ENCODE assay signal across 24 cellular contexts in the genomic region with DNA sequence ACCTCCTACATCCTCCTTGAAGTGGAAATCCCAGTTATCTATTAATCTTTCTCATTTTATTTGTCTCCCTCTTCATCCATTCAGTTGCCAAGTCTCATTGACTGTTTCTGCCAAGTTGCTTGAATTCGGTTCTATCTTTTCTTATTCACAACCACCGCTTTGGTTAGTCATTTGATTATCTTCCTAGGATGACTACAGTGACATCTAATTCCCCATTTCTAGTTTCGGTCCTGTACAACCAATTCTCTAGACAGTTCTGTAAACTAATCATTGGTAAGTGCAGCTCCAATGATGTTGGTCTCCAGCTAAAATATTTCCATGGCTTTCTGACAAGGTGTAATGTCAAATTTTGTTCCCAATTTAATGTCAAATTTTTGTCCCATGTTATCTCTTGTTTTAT.
"Had no signal": no experiment of that assay in that cellular context is flagged by ENCODE, and none has a peak within 500 bp of the region (broad histone marks: within the 10 kb centered on the region; RNA-seq: fewer than 3 reads in every experiment).

No MANE protein-coding gene starts in this region.

- H3K36me3 ChIP-seq: gastrocnemius medialis, heart left ventricle, thoracic aorta, upper lobe of left lung had no signal

- H3K79me2 ChIP-seq: parathyroid adenoma had no signal

- H3K9me3 ChIP-seq: gastrocnemius medialis, thoracic aorta, upper lobe of left lung had no signal

- H3K9me3 Mint-ChIP-seq: activated T-helper 1 cell treated with anti-CD3 and anti-CD28 coated beads, Interleukin-12 subunit alpha, Interleukin-12 subunit beta, Interleukin-2, Interleukin-4 antibody, amounts not matched to agents 30 ng/mL and 10 ng/mL and 1 ng/mL, durations not matched to agents 14 hours and 24 hours and 36 hours; T-helper 2 cell treated with Interferon-gamma antibody and Interleukin-4, amounts not matched to agents 5 μg/mL and 100 μg/mL, for 36 hours had no signal

- DNase-seq: activated CD4-positive, alpha-beta T cell treated with anti-CD3 and anti-CD28 coated beads for 36 hours; activated CD4-positive, alpha-beta T cell treated with anti-CD3 and anti-CD28 coated beads, Interleukin-2, amount 50 U/mL, for 48 hours; activated gamma-delta T cell treated with Interleukin-2 at 50 U/mL for 16 hours; activated T-cell treated with anti-CD3 and anti-CD28 coated beads for 4 hours; cerebellar nuclear complex; cortex of kidney; erythroblast; gastrocnemius medialis; heart left ventricle; kidney glomerular epithelial cell; left ventricle myocardium superior; naive thymus-derived CD8-positive, alpha-beta T cell; retina; stimulated activated naive B cell treated with anti-CD40 and anti-IgM and Interleukin-4, amounts not matched to agents 10 μg/mL and 1 μg/mL and 100 μg/mL, for 72 hours; upper lobe of left lung had no signal

- ATAC-seq: activated CD4-positive, alpha-beta T cell treated with anti-CD3 and anti-CD28 coated beads for 36 hours; gastrocnemius medialis; heart left ventricle; left ventricle myocardium superior; naive thymus-derived CD8-positive, alpha-beta T cell; stimulated activated naive B cell treated with anti-CD40 and anti-IgM and Interleukin-4, amounts not matched to agents 10 μg/mL and 1 μg/mL and 100 μg/mL, for 72 hours; WTC11 had no signal

- H3K27ac ChIP-seq: gastrocnemius medialis, heart left ventricle, parathyroid adenoma, thoracic aorta, upper lobe of left lung had no signal

- H3K27me3 Mint-ChIP-seq: activated naive CD8-positive, alpha-beta T cell had no signal

- H3K4me3 Mint-ChIP-seq: activated CD4-positive, alpha-beta T cell treated with anti-CD3 and anti-CD28 coated beads for 36 hours; activated naive CD8-positive, alpha-beta T cell; activated T-helper 1 cell treated with anti-CD3 and anti-CD28 coated beads, Interleukin-12 subunit alpha, Interleukin-12 subunit beta, Interleukin-2, Interleukin-4 antibody, amounts not matched to agents 30 ng/mL and 10 ng/mL and 1 ng/mL, durations not matched to agents 14 hours and 24 hours and 36 hours; memory B cell; naive thymus-derived CD8-positive, alpha-beta T cell; stimulated activated naive B cell treated with anti-CD40 and anti-IgM and Interleukin-4, amounts not matched to agents 10 μg/mL and 1 μg/mL and 100 μg/mL, for 72 hours; T-helper 2 cell treated with Interferon-gamma antibody and Interleukin-4, amounts not matched to agents 5 μg/mL and 100 μg/mL, for 36 hours; WTC11 had no signal

- H3K9ac ChIP-seq: parathyroid adenoma had no signal

- FAIRE-seq: bronchial epithelial cell, endometrium had no signal

- H3K4me3 ChIP-seq: gastrocnemius medialis, heart left ventricle, thoracic aorta, upper lobe of left lung had no signal

- H3K27ac Mint-ChIP-seq: activated CD4-positive, alpha-beta T cell treated with anti-CD3 and anti-CD28 coated beads for 36 hours; activated naive CD8-positive, alpha-beta T cell; activated T-helper 1 cell treated with anti-CD3 and anti-CD28 coated beads, Interleukin-12 subunit alpha, Interleukin-12 subunit beta, Interleukin-2, Interleukin-4 antibody, amounts not matched to agents 30 ng/mL and 10 ng/mL and 1 ng/mL, durations not matched to agents 14 hours and 24 hours and 36 hours; memory B cell; naive thymus-derived CD8-positive, alpha-beta T cell; T-helper 2 cell treated with Interferon-gamma antibody and Interleukin-4, amounts not matched to agents 5 μg/mL and 100 μg/mL, for 36 hours; WTC11 had no signal

- H3K36me3 Mint-ChIP-seq: activated naive CD8-positive, alpha-beta T cell; memory B cell; naive thymus-derived CD8-positive, alpha-beta T cell; stimulated activated naive B cell treated with anti-CD40 and anti-IgM and Interleukin-4, amounts not matched to agents 10 μg/mL and 1 μg/mL and 100 μg/mL, for 72 hours had no signal

- H3K4me1 Mint-ChIP-seq: activated CD4-positive, alpha-beta T cell treated with anti-CD3 and anti-CD28 coated beads for 36 hours; naive thymus-derived CD8-positive, alpha-beta T cell; stimulated activated naive B cell treated with anti-CD40 and anti-IgM and Interleukin-4, amounts not matched to agents 10 μg/mL and 1 μg/mL and 100 μg/mL, for 72 hours; WTC11 had no signal

- H2AFZ ChIP-seq: parathyroid adenoma had no signal

- H3K27me3 ChIP-seq: gastrocnemius medialis, heart left ventricle, upper lobe of left lung had no signal

- H3K4me1 ChIP-seq: gastrocnemius medialis, parathyroid adenoma, upper lobe of left lung had no signal
